ENCODE assay signal across 11 cellular contexts in genomic region chr7:82964150-82964882, GRCh38.
DNase-seq lines count a peak whose midpoint lies in the region; ATAC-seq, FAIRE-seq and TF ChIP-seq lines count a peak whose summit lies in the region.
"Had no signal": no experiment of that assay in that cellular context is flagged by ENCODE, and none has a peak within 500 bp of the region (broad histone marks: within the 10 kb centered on the region; RNA-seq: fewer than 3 reads in every experiment).

No MANE protein-coding gene starts in this region.

- H3K9me3 Mint-ChIP-seq in mesothelial cell of epicardium = peaks cover 6% of the 10 kb centered on the region

- no peak for TF ChIP-seq EP300 in GM12878 (IDR thresholded peaks at IDR 0.05; ENCODE audit: borderline replicate concordance in 1 of 2, control insufficient read depth in 1 of 2, low read depth in 2 of 2, low read length in 2 of 2)

- H3K9me3 ChIP-seq in GM12878 (replicated peaks; ENCODE audit: control insufficient read depth, insufficient read depth, low read length) = no peaks in the 10 kb centered on the region
- H3K9me3 ChIP-seq: BLaER1 treated with 17β-estradiol and CSF1 and Interleukin-3, amounts not matched to agents 10 nM and 100 nM; right lobe of liver had no signal

- no peak overlapping the region for H3K27ac Mint-ChIP-seq in mesothelial cell of epicardium
- H3K27ac Mint-ChIP-seq: activated naive CD4-positive, alpha-beta T cell treated with anti-CD3 and anti-CD28 coated beads, Interleukin-2, amount 10 ng/mL, durations not matched to agents 7 days and 5 days had no signal

- RAD21 ChIA-PET in GM12878 (lab: Charles Lee; ENCODE audit: unreplicated experiment) = no interaction called here

- H3K36me3 Mint-ChIP-seq in mesothelial cell of epicardium = no peaks in the 10 kb centered on the region
- H3K36me3 Mint-ChIP-seq: activated naive CD4-positive, alpha-beta T cell treated with anti-CD3 and anti-CD28 coated beads, Interleukin-2, amount 10 ng/mL, durations not matched to agents 7 days and 5 days had no signal

- H3K27ac ChIP-seq in GM12878 (ENCODE audit: control insufficient read depth, insufficient read depth) = no peak overlapping the region
- H3K27ac ChIP-seq: BLaER1 treated with 17β-estradiol and CSF1 and Interleukin-3, amounts not matched to agents 10 nM and 100 nM; right lobe of liver had no signal

- SMC1A ChIA-PET in GM12878 (lab: Charles Lee; ENCODE audit: uncharacterized antibody, unreplicated experiment) = interaction anchor here (0.6 to 1.2 kb wide), 2 partner anchors 16 to 48 kb away, joined by 3 read pairs; no protein-coding TSS in a partner anchor

- no peak overlapping the region for H3K4me2 ChIP-seq in GM12878 (ENCODE audit: control insufficient read depth, insufficient read depth)
- H3K4me2 ChIP-seq: BLaER1 treated with 17β-estradiol and CSF1 and Interleukin-3, amounts not matched to agents 10 nM and 100 nM had no signal

- peaks cover 2% of the 10 kb centered on the region; the same call in 1 of the 2 replicates for H3K4me1 ChIP-seq in GM12878 (ENCODE audit: control insufficient read depth, insufficient read depth, low read length)
- H3K4me1 ChIP-seq: BLaER1 treated with 17β-estradiol and CSF1 and Interleukin-3, amounts not matched to agents 10 nM and 100 nM; right lobe of liver had no signal

- no peak for FAIRE-seq in GM12878 (lab: Jason Lieb, UNC)

- no peak overlapping the region for H3K4me3 ChIP-seq in GM12878
- H3K4me3 ChIP-seq: BLaER1 treated with 17β-estradiol and CSF1 and Interleukin-3, amounts not matched to agents 10 nM and 100 nM; right lobe of liver had no signal

- CTCF ChIA-PET in GM12878 (lab: Yijun Ruan, JAX) = no interaction called here

- TF ChIP-seq POLR2A in GM12878 (IDR thresholded peaks at IDR 0.05; ENCODE audit: low read depth, low read length) = no peak

- H3K36me3 ChIP-seq in GM12878 (ENCODE audit: control insufficient read depth in 2 of 2, insufficient read depth in 2 of 2, low read length in 1 of 2) = no peaks in the 10 kb centered on the region
- H3K36me3 ChIP-seq: BLaER1 treated with 17β-estradiol and CSF1 and Interleukin-3, amounts not matched to agents 10 nM and 100 nM; right lobe of liver had no signal

- ATAC-seq in GM18907 (IDR thresholded peaks at IDR 0.05; ENCODE audit: unreplicated experiment) (peak; percentile 80), GM21786 (IDR thresholded peaks at IDR 0.05; ENCODE audit: unreplicated experiment) (peak; percentile 78), HG03558 (IDR thresholded peaks at IDR 0.05; ENCODE audit: extremely low read depth, unreplicated experiment) (peak; percentile 41), GM12878 (peak; percentile 58)
- ATAC-seq: right lobe of liver had no signal

- no peaks in the 10 kb centered on the region for H3K27me3 ChIP-seq in GM12878 (replicated peaks in 1 of 2; ENCODE audit: control insufficient read depth in 2 of 2, insufficient read depth in 2 of 2, low read length in 1 of 2)
- H3K27me3 ChIP-seq: BLaER1 treated with 17β-estradiol and CSF1 and Interleukin-3, amounts not matched to agents 10 nM and 100 nM; right lobe of liver had no signal

- BruUV-seq in GM12878 (replicated peaks; lab: Mats Ljungman, UMichigan) = no TSS peak

- WGBS in GM12878 (ENCODE audit: insufficient coverage, insufficient replicate concordance, low lambda C conversion rate, missing lambda C conversion rate) = 6% methylated on average over 1 of the region's 1 CpG

- no peak for TF ChIP-seq RAD21 in GM12878 (IDR thresholded peaks at IDR 0.05; ENCODE audit: insufficient read depth, low read depth, low read length)

- H3K4me1 Mint-ChIP-seq in mesothelial cell of epicardium = no peaks in the 10 kb centered on the region
- H3K4me1 Mint-ChIP-seq: activated naive CD4-positive, alpha-beta T cell treated with anti-CD3 and anti-CD28 coated beads, Interleukin-2, amount 10 ng/mL, durations not matched to agents 7 days and 5 days; central memory CD8-positive, alpha-beta T cell had no signal

- TF ChIP-seq CTCF in GM12878 (IDR thresholded peaks at IDR 0.05 in 2 of 3, conservative IDR thresholded peaks at IDR 0.05 in 1 of 3; ENCODE audit: control insufficient read depth in 2 of 3, extremely low read depth in 1 of 3, insufficient read depth in 1 of 3, low read depth in 3 of 3, low read length in 3 of 3) (no peak), mesothelial cell of epicardium (IDR thresholded peaks at IDR 0.05; ENCODE audit: unreplicated experiment) (no peak)

- no peaks in the 10 kb centered on the region for H3K79me2 ChIP-seq in GM12878 (ENCODE audit: control insufficient read depth, insufficient read depth, low read length)

- DNase-seq in GM12878 (ENCODE audit: low read depth, low spot score) = no peak
- no peak for DNase-seq in central memory CD4-positive, alpha-beta T cell
- DNase-seq in activated CD4-positive, CD25-positive, alpha-beta regulatory T cell (lab: John Stamatoyannopoulos, UW) = no peak
- DNase-seq in mesothelial cell of epicardium (ENCODE audit: low spot score in 2 of 2, unreplicated experiment in 2 of 2) = no peak
- DNase-seq: activated naive CD4-positive, alpha-beta T cell treated with anti-CD3 and anti-CD28 coated beads, Interleukin-2, amount 10 ng/mL, durations not matched to agents 7 days and 5 days; right lobe of liver had no signal

- intact Hi-C loops in GM12878 (cut with micrococcal nuclease; ENCODE audit: unreplicated experiment) = no loop called here

- in situ Hi-C loops in GM12878 (cut with MboI) = no loop called here

- no peak overlapping the region for H2AFZ ChIP-seq in GM12878 (ENCODE audit: control insufficient read depth, low read depth, low read length)

- POLR2A ChIA-PET in GM12878 (lab: Charles Lee) = no interaction called here

- no peaks in the 10 kb centered on the region for H4K20me1 ChIP-seq in GM12878 (ENCODE audit: control insufficient read depth, insufficient read depth)
- H4K20me1 ChIP-seq: BLaER1 treated with 17β-estradiol and CSF1 and Interleukin-3, amounts not matched to agents 10 nM and 100 nM had no signal

- no peak overlapping the region for H3K9ac ChIP-seq in GM12878 (ENCODE audit: control insufficient read depth, insufficient read depth, low read length)
- H3K9ac ChIP-seq: BLaER1 treated with 17β-estradiol and CSF1 and Interleukin-3, amounts not matched to agents 10 nM and 100 nM had no signal

- no peaks in the 10 kb centered on the region for H3K27me3 Mint-ChIP-seq in mesothelial cell of epicardium (ENCODE audit: low read depth)
- H3K27me3 Mint-ChIP-seq: activated naive CD4-positive, alpha-beta T cell treated with anti-CD3 and anti-CD28 coated beads, Interleukin-2, amount 10 ng/mL, durations not matched to agents 7 days and 5 days; central memory CD8-positive, alpha-beta T cell had no signal

- no peak overlapping the region for H3K4me3 Mint-ChIP-seq in mesothelial cell of epicardium
- H3K4me3 Mint-ChIP-seq: activated naive CD4-positive, alpha-beta T cell treated with anti-CD3 and anti-CD28 coated beads, Interleukin-2, amount 10 ng/mL, durations not matched to agents 7 days and 5 days; central memory CD8-positive, alpha-beta T cell had no signal

TF ChIP-seq in GM12878, 131 proteins besides CTCF, POLR2A, EP300 and RAD21:
- TF ChIP-seq PAX8 (IDR thresholded peaks at IDR 0.05) (no peak), CBFB (IDR thresholded peaks at IDR 0.05; ENCODE audit: low read depth) (no peak), RAD51 (IDR thresholded peaks at IDR 0.05) (no peak), SPI1 (IDR thresholded peaks at IDR 0.05; ENCODE audit: borderline replicate concordance, insufficient read depth, low read depth, low read length) (no peak), DPF2 (IDR thresholded peaks at IDR 0.05) (no peak), HDAC2 (IDR thresholded peaks at IDR 0.05) (no peak), EZH2 (IDR thresholded peaks at IDR 0.05; ENCODE audit: borderline replicate concordance, control insufficient read depth, low read depth, low read length) (no peak), SMC3 (IDR thresholded peaks at IDR 0.05; ENCODE audit: borderline replicate concordance, low read length) (no peak), YY1 (IDR thresholded peaks at IDR 0.05; ENCODE audit: low read depth, low read length) (no peak), NKRF (conservative IDR thresholded peaks at IDR 0.05) (no peak), ZNF207 (IDR thresholded peaks at IDR 0.05; ENCODE audit: borderline replicate concordance) (no peak), MTA3 (IDR thresholded peaks at IDR 0.05; ENCODE audit: borderline replicate concordance, low read length) (no peak), BCL3 (IDR thresholded peaks at IDR 0.05; ENCODE audit: borderline replicate concordance, insufficient read depth, low read depth, low read length, poor library complexity, severe bottlenecking) (no peak)
